27 cellular contexts compared by ENCODE assay signal in the genomic region with DNA sequence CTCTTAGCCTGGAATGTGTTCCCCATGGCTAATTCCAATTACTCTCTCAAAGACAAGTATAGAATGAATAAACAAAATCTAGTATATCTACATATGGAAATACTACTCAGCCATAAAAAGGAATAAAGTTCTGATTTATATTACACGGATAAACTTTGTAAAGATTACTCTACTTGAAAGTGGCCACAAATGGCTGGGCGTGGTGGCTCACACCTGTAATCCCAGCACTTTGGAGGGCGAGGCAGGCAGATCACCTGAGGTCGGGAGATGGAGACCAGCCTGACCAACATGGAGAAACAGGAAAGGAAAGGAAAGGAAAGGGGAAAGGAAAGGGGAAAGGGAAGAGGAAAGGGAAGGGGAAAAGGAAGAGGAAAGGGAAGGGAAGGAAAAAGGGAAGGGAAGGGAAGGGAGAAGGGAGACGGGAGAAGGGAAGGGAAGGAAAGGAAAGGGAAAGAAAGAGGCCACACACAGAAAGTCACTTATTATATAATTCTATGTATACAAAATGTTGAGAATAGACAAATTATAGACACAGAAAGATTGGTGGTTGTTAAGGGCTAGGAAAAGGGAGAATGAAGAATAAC.
"Had no signal": no experiment of that assay in that cellular context is flagged by ENCODE, and none has a peak within 500 bp of the region (broad histone marks: within the 10 kb centered on the region; RNA-seq: fewer than 3 reads in every experiment).

No MANE protein-coding gene starts in this region.

- DNase-seq: dermis blood vessel endothelial cell; effector memory CD4-positive, alpha-beta T cell; foreskin keratinocyte; heart left ventricle; kidney; left cardiac atrium; left ventricle myocardium superior; lower lobe of right lung; naive B cell; pancreas; stimulated activated CD4-positive, alpha-beta T cell treated with anti-CD3 and anti-CD28 coated beads, Interleukin-2, amount 100 ng/mL, for 24 hours; stimulated activated CD4-positive, alpha-beta T cell treated with anti-CD3 and anti-CD28 coated beads, Interleukin-4, amount 100 ng/mL, for 24 hours; upper lobe of right lung; uterus had no signal

- ATAC-seq: foreskin keratinocyte; gastroesophageal sphincter; heart left ventricle; left cardiac atrium; left ventricle myocardium superior; lower lobe of right lung; natural killer cell treated with Interleukin-12 subunit alpha and Interleukin-12 subunit beta and Interleukin-15 and Interleukin-18, amount 100 ng/mL, for 72 hours; pancreas; sciatic nerve; stimulated activated effector memory CD8-positive, alpha-beta T cell treated with anti-CD3 and anti-CD28 coated beads, Interleukin-12 subunit alpha, Interleukin-12 subunit beta, amount 100 ng/mL, for 72 hours; upper lobe of right lung had no signal

- H3K36me3 ChIP-seq: uterus had no signal

- H3K4me3 ChIP-seq: coronary artery, esophagus muscularis mucosa, gastroesophageal sphincter, heart left ventricle, hepatocyte, lower lobe of right lung, pancreas, thoracic aorta, tibial nerve, upper lobe of right lung, uterus had no signal

- H3K27me3 ChIP-seq: esophagus muscularis mucosa, foreskin keratinocyte, gastroesophageal sphincter, heart left ventricle, hepatocyte, neutrophil, pancreas, tibial nerve, upper lobe of right lung, uterus had no signal

- FAIRE-seq: endothelial cell of umbilical vein, kidney, pancreas had no signal

- H3K4me1 ChIP-seq: esophagus muscularis mucosa, foreskin keratinocyte, lower lobe of right lung, pancreas, tibial nerve, upper lobe of right lung, uterus had no signal

- H3K27ac ChIP-seq: coronary artery, esophagus muscularis mucosa, foreskin keratinocyte, gastroesophageal sphincter, heart left ventricle, hepatocyte, lower lobe of right lung, neutrophil, pancreas, thoracic aorta, tibial nerve, upper lobe of right lung, uterus had no signal

- H3K9me3 Mint-ChIP-seq: natural killer cell treated with Interleukin-12 subunit alpha and Interleukin-12 subunit beta and Interleukin-15 and Interleukin-18, amount 100 ng/mL, for 72 hours had no signal

- H3K27me3 Mint-ChIP-seq: naive B cell; natural killer cell treated with Interleukin-12 subunit alpha and Interleukin-12 subunit beta and Interleukin-15 and Interleukin-18, amount 100 ng/mL, for 72 hours; stimulated activated naive CD8-positive, alpha-beta T cell treated with anti-CD3 and anti-CD28 coated beads, Interleukin-15, Interleukin-2, amounts not matched to agents 100 ng/mL and 50 ng/mL, for 24 hours had no signal

- H3K9me3 ChIP-seq: neutrophil, pancreas had no signal

- H3K4me1 Mint-ChIP-seq: neural crest cell had no signal

- H3K27ac Mint-ChIP-seq: stimulated activated effector memory CD8-positive, alpha-beta T cell treated with anti-CD3 and anti-CD28 coated beads, Interleukin-12 subunit alpha, Interleukin-12 subunit beta, amount 100 ng/mL, for 72 hours; stimulated activated naive CD8-positive, alpha-beta T cell treated with anti-CD3 and anti-CD28 coated beads, Interleukin-15, Interleukin-2, amounts not matched to agents 100 ng/mL and 50 ng/mL, for 24 hours had no signal

- H3K4me3 Mint-ChIP-seq: natural killer cell treated with Interleukin-12 subunit alpha and Interleukin-12 subunit beta and Interleukin-15 and Interleukin-18, amount 100 ng/mL, for 72 hours; neural crest cell; stimulated activated effector memory CD8-positive, alpha-beta T cell treated with anti-CD3 and anti-CD28 coated beads, Interleukin-12 subunit alpha, Interleukin-12 subunit beta, amount 100 ng/mL, for 72 hours; stimulated activated naive CD8-positive, alpha-beta T cell treated with anti-CD3 and anti-CD28 coated beads, Interleukin-15, Interleukin-2, amounts not matched to agents 100 ng/mL and 50 ng/mL, for 24 hours had no signal
